In genomic region chr9:68751556-68751955, GRCh38 we compare ENCODE assay signal across 18 cellular contexts. TPM values are rescaled to one million over a fixed set of nuclear protein-coding genes. Genes with fewer than 3 reads are reported as not detected.
"Had no signal": no experiment of that assay in that cellular context is flagged by ENCODE, and none has a peak within 500 bp of the region (broad histone marks: within the 10 kb centered on the region; RNA-seq: fewer than 3 reads in every experiment).

No MANE protein-coding gene starts in this region.

- H3K27ac Mint-ChIP-seq: natural killer cell treated with Interleukin-12 subunit alpha and Interleukin-12 subunit beta and Interleukin-15 and Interleukin-18, amount 100 ng/mL, for 72 hours; neural progenitor cell had no signal

- H3K27me3 ChIP-seq: esophagus squamous epithelium, heart right ventricle, neural progenitor cell, ovary, right atrium auricular region, tibial artery, upper lobe of left lung, uterus had no signal

- H3K36me3 ChIP-seq: esophagus squamous epithelium, heart right ventricle, neural progenitor cell, ovary, right atrium auricular region, tibial artery, upper lobe of left lung, uterus had no signal

- FAIRE-seq: islet of Langerhans had no signal

- H3K4me1 ChIP-seq: esophagus squamous epithelium, tibial artery, uterus had no signal

- H3K9me3 ChIP-seq: esophagus squamous epithelium, heart right ventricle, ovary, right atrium auricular region, tibial artery, upper lobe of left lung, uterus had no signal

- H3K4me2 ChIP-seq: neural progenitor cell had no signal

- H3K9ac ChIP-seq: neural progenitor cell had no signal

- ATAC-seq: heart right ventricle; natural killer cell treated with Interleukin-12 subunit alpha and Interleukin-12 subunit beta and Interleukin-15 and Interleukin-18, amount 100 ng/mL, for 72 hours; stimulated activated naive CD8-positive, alpha-beta T cell treated with anti-CD3 and anti-CD28 coated beads, Interleukin-15, Interleukin-2, amounts not matched to agents 100 U/mL and 50 U/mL, for 24 hours had no signal

- H3K4me3 ChIP-seq: esophagus squamous epithelium, heart right ventricle, neural progenitor cell, ovary, right atrium auricular region, tibial artery, upper lobe of left lung, uterus had no signal

- H3K4me3 Mint-ChIP-seq: natural killer cell treated with Interleukin-12 subunit alpha and Interleukin-12 subunit beta and Interleukin-15 and Interleukin-18, amount 100 ng/mL, for 72 hours; neural progenitor cell had no signal

- H3K9me3 Mint-ChIP-seq: natural killer cell treated with Interleukin-12 subunit alpha and Interleukin-12 subunit beta and Interleukin-15 and Interleukin-18, amount 100 ng/mL, for 72 hours had no signal

- H3K27ac ChIP-seq: epithelial cell of prostate, esophagus squamous epithelium, neural progenitor cell, ovary, tibial artery, upper lobe of left lung, uterus had no signal

- DNase-seq: effector memory CD4-positive, alpha-beta T cell; esophagus squamous epithelium; heart right ventricle; hypothalamus; mammary epithelial cell; nucleus accumbens; ovary; small intestine; stimulated activated CD4-positive, alpha-beta T cell treated with anti-CD3 and anti-CD28 coated beads, Interleukin-12 subunit alpha, Interleukin-12 subunit beta, amount 100 ng/mL, for 4 hours; stimulated activated naive CD8-positive, alpha-beta T cell treated with anti-CD3 and anti-CD28 coated beads, Interleukin-15, Interleukin-2, amounts not matched to agents 100 U/mL and 50 U/mL, for 24 hours; tibial artery; upper lobe of left lung; uterus had no signal

- H3K36me3 Mint-ChIP-seq: natural killer cell treated with Interleukin-12 subunit alpha and Interleukin-12 subunit beta and Interleukin-15 and Interleukin-18, amount 100 ng/mL, for 72 hours had no signal

- H2AFZ ChIP-seq: neural progenitor cell had no signal

RNA-seq across cellular contexts. Expression of gene PIP5K1B, which starts 46.5 kb away (rescaled TPM):
- polyA plus RNA-seq: mammary epithelial cell had no signal
